Comparison of ENCODE assay signal across 8 cellular contexts in the genomic region with DNA sequence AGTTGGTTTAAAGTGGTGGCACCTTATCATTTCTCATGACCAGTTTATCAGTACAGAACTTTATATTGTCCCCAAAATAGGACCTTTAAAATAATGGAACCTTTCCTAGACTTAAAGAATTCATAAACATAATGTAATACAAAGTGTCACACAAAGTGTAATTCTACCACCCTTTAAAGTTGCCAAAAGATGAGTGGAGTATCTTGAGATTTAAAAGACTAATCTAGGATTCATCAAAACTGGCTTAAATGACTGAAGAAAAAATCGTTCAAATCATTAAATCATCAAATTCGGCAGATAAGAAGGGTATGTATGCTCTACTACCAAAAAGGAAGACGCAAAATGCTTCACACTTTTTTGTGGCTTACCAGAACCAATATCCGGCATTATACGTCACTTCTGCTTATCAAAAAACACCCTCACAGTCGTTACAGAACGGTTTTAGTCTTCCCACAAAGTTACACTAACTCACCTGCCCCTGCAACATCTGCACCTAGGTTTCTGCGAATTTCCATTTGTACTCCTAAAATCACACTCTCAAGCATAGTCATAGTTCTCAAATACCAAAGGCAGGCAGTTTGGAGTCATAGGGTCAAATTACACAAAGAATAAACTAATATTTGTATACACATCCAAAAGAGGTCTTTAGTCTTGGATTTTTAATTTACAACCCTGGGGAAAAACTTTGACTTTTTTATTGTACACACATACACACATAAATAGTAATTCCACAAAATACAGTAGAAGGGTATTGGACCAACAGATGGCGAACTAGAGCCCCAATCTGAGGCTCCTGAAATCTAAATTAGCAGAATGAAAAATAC. TPM values are rescaled to one million over a fixed set of nuclear protein-coding genes. Genes with fewer than 3 reads are reported as not detected.
DNase-seq lines count a peak whose midpoint lies in the region; ATAC-seq and TF ChIP-seq lines count a peak whose summit lies in the region.

No MANE protein-coding gene starts in this region.

- 0 out of 2 replicates have a peak overlapping the region, but pooled peaks have one; percentile 1 for H3K56ac ChIP-seq in IMR-90 (ENCODE audit: extremely low read depth, insufficient read depth, low read length)

- dilution Hi-C loops in IMR-90 (cut with HindIII; ENCODE audit: low sequenced_read_pairs, unreplicated experiment) = no loop called here

- no peak overlapping the region for H3K18ac ChIP-seq in IMR-90 (ENCODE audit: low read depth, low read length)

- peak overlapping the region; percentile 17; the same call in 1 of the 2 replicates for H3K4ac ChIP-seq in IMR-90 (ENCODE audit: low read depth, low read length)

- intact Hi-C loops in IMR-90 (cut with micrococcal nuclease) = loop anchor here (1.0 kb wide), 1 partner anchor 19 kb away; no protein-coding TSS in a partner anchor
- intact Hi-C loops in breast epithelium (cut with DNase I; ENCODE audit: low total_unique reads) = no loop called here
- intact Hi-C loops in lower lobe of right lung (cut with DNase I) = loop anchor here (10.0 kb wide), 1 partner anchor 150 kb away; no protein-coding TSS in a partner anchor
- intact Hi-C loops in stomach (cut with DNase I; ENCODE audit: low total_unique reads) = no loop called here

- TF ChIP-seq CTCF in IMR-90 (conservative IDR thresholded peaks at IDR 0.05; ENCODE audit: low read depth, low read length) = peak; percentile 63
- peak; percentile 74 for TF ChIP-seq CTCF in SK-N-SH (IDR thresholded peaks at IDR 0.05)
- peak in 1 of 3 donors; percentile 14 for TF ChIP-seq CTCF in breast epithelium (IDR thresholded peaks at IDR 0.05)
- TF ChIP-seq CTCF in lower lobe of right lung (IDR thresholded peaks at IDR 0.05) = peak; percentile 37
- TF ChIP-seq CTCF in stomach (IDR thresholded peaks at IDR 0.05) = peak in 2 of 7 experiments; percentile 27 to 31

- no peak for ATAC-seq in IMR-90 (ENCODE audit: low read depth)
- no peak for ATAC-seq in lower lobe of right lung
- no peak for ATAC-seq in HG03432 (IDR thresholded peaks at IDR 0.05; ENCODE audit: unreplicated experiment)
- no peak for ATAC-seq in HG03520 (IDR thresholded peaks at IDR 0.05; ENCODE audit: unreplicated experiment)

- DNase-seq in Daoy (ENCODE audit: low read depth) (peak; percentile 19), IMR-90 (peak; percentile 59), SK-N-SH (peak; percentile 58), breast epithelium (ENCODE audit: low spot score in 2 of 2) (no peak), lower lobe of right lung (no peak), stomach (no peak)

- no peaks in the 10 kb centered on the region for H3K36me3 ChIP-seq in IMR-90 (ENCODE audit: control insufficient read depth, insufficient read depth, low read length)
- peaks cover 0 to 20% of the 10 kb centered on the region in 2 experiments for H3K36me3 ChIP-seq in SK-N-SH (replicated peaks in 1 of 2; ENCODE audit: control insufficient read depth in 1 of 2, insufficient read depth in 2 of 2, low read length in 1 of 2)
- H3K36me3 ChIP-seq in breast epithelium = no peaks in the 10 kb centered on the region
- no peaks in the 10 kb centered on the region for H3K36me3 ChIP-seq in lower lobe of right lung
- H3K36me3 ChIP-seq in stomach = no peaks in the 10 kb centered on the region

- BruUV-seq in IMR-90 (replicated peaks; lab: Mats Ljungman, UMichigan) = no TSS peak

- POLR2A ChIA-PET in IMR-90 (lab: Charles Lee; ENCODE audit: unreplicated experiment) = no interaction called here
- POLR2A ChIA-PET in SK-N-SH (lab: Yijun Ruan, JAX) = interaction anchor here (1.5 kb wide), 1 partner anchor 166 kb away, joined by 6 read pairs; no protein-coding TSS in a partner anchor

- WGBS in IMR-90 (ENCODE audit: extremely low coverage in 2 of 2, insufficient read length in 1 of 2), 2 experiments = 83% methylated on average over 1 of the region's 9 CpGs; no CpG with 5 or more reads in 1 of the 2 experiments
- WGBS in SK-N-SH (ENCODE audit: low lambda C conversion rate) = 48% methylated on average over 9 of the region's 9 CpGs
- 27 to 40% (median 32%) methylated on average over 9 of the region's 9 CpGs for WGBS in stomach, 5 donors

- H3K79me1 ChIP-seq in IMR-90 (ENCODE audit: low read depth in 1 of 2, low read length in 2 of 2) = peaks cover 12 to 59% of the 10 kb centered on the region in 2 experiments

- peaks cover 85% of the 10 kb centered on the region for H3K79me2 ChIP-seq in SK-N-SH (ENCODE audit: insufficient read depth)

- H3K23ac ChIP-seq in IMR-90 (ENCODE audit: low read depth, low read length) = peak overlapping the region; percentile 40; the same call in 1 of the 2 replicates

- peak overlapping the region in 1 of 2 experiments; percentile 41; a peak in 2 of 4 replicates for H4K8ac ChIP-seq in IMR-90 (ENCODE audit: low read depth in 2 of 2, low read length in 2 of 2)

- H3K9ac ChIP-seq in IMR-90 (ENCODE audit: low read depth, low read length) (peak overlapping the region; percentile 40; the same call in 1 of the 2 replicates), SK-N-SH (peak overlapping the region; percentile 85; the same call in 1 of the 2 replicates)

- H3K4me2 ChIP-seq in IMR-90 (ENCODE audit: low read depth, low read length) (peak overlapping the region; percentile 73), SK-N-SH (peak overlapping the region; percentile 96)

- H3K9me3 ChIP-seq in IMR-90 (ENCODE audit: control insufficient read depth, insufficient read depth, low read length) (no peaks in the 10 kb centered on the region), SK-N-SH (peaks cover 5% of the 10 kb centered on the region; the same call in 1 of the 2 replicates), breast epithelium (no peaks in the 10 kb centered on the region), lower lobe of right lung (no peaks in the 10 kb centered on the region), stomach (no peaks in the 10 kb centered on the region)

- peak overlapping the region; percentile 2 for H4K91ac ChIP-seq in IMR-90 (ENCODE audit: insufficient read depth, low read depth, low read length)

- peak overlapping the region; percentile 62 for H3K4me3 ChIP-seq in IMR-90 (ENCODE audit: insufficient read depth, low read depth, low read length)
- peak overlapping the region; percentile 76 to 78 for H3K4me3 ChIP-seq in SK-N-SH (ENCODE audit: low read depth in 2 of 2, low read length in 1 of 2)
- H3K4me3 ChIP-seq in breast epithelium = peak overlapping the region; percentile 97 to 100 (median 98)
- peak overlapping the region; percentile 83 for H3K4me3 ChIP-seq in lower lobe of right lung
- H3K4me3 ChIP-seq in stomach = peak overlapping the region; percentile 89 to 99 (median 94)

- no peaks in the 10 kb centered on the region for H3K9me2 ChIP-seq in SK-N-SH

- H2AK9ac ChIP-seq in IMR-90 (replicated peaks; ENCODE audit: low read depth, low read length, poor library complexity) = no peak overlapping the region

- peak overlapping the region; percentile 8; the same call in 1 of the 2 replicates for H2BK20ac ChIP-seq in IMR-90 (ENCODE audit: low read depth, low read length)

- no peaks in the 10 kb centered on the region for H3K27me3 ChIP-seq in IMR-90 (ENCODE audit: control insufficient read depth, insufficient read depth, low read length)
- no peaks in the 10 kb centered on the region for H3K27me3 ChIP-seq in SK-N-SH (ENCODE audit: insufficient read depth)
- no peaks in the 10 kb centered on the region for H3K27me3 ChIP-seq in breast epithelium
- no peaks in the 10 kb centered on the region for H3K27me3 ChIP-seq in lower lobe of right lung (ENCODE audit: low read depth)
- no peaks in the 10 kb centered on the region for H3K27me3 ChIP-seq in stomach

- H3F3A ChIP-seq in SK-N-SH (replicated peaks; ENCODE audit: insufficient read depth) = peaks cover 29% of the 10 kb centered on the region

- H3K9me1 ChIP-seq in IMR-90 (ENCODE audit: insufficient read depth, low read length) = peaks cover 5% of the 10 kb centered on the region

- no peak overlapping the region for H2AFZ ChIP-seq in IMR-90 (replicated peaks; ENCODE audit: low read length, poor library complexity)
- H2AFZ ChIP-seq in SK-N-SH (ENCODE audit: low read depth) = peak overlapping the region; percentile 68; the same call in 1 of the 2 replicates

- TF ChIP-seq RAD21 in IMR-90 (IDR thresholded peaks at IDR 0.05; ENCODE audit: low read length) (peak; percentile 52), SK-N-SH (IDR thresholded peaks at IDR 0.05; ENCODE audit: low read length) (peak; percentile 67)

- H3K27ac ChIP-seq in IMR-90 (ENCODE audit: insufficient read depth, low read length) (peak overlapping the region; percentile 14), SK-N-SH (ENCODE audit: low read depth in 2 of 2, low read length in 1 of 2) (peak overlapping the region; percentile 74 to 85; a peak in 3 of 4 replicates), breast epithelium (peak overlapping the region; percentile 100), lower lobe of right lung (peak overlapping the region; percentile 97), stomach (peak overlapping the region; percentile 99 to 100 (median 100))

- H4K5ac ChIP-seq in IMR-90 (ENCODE audit: low read depth, low read length) = peak overlapping the region; percentile 12; the same call in 1 of the 2 replicates

- peak overlapping the region; percentile 79 for H2AK5ac ChIP-seq in IMR-90 (ENCODE audit: low read depth, low read length)

- H2BK15ac ChIP-seq in IMR-90 (ENCODE audit: low read depth, low read length) = 0 out of 3 replicates have a peak overlapping the region, but pooled peaks have one; percentile 6

- H4K20me1 ChIP-seq in IMR-90 (ENCODE audit: insufficient read depth, low read length) = peaks cover 40% of the 10 kb centered on the region
- H4K20me1 ChIP-seq in SK-N-SH (ENCODE audit: insufficient read depth) = peaks cover 49% of the 10 kb centered on the region

- TF ChIP-seq EP300 in SK-N-SH (IDR thresholded peaks at IDR 0.05; ENCODE audit: borderline replicate concordance in 1 of 2, low read depth in 1 of 2, low read length in 1 of 2) (no peak), stomach (IDR thresholded peaks at IDR 0.05) (no peak)

- no peak for TF ChIP-seq POLR2A in IMR-90 (IDR thresholded peaks at IDR 0.05; ENCODE audit: low read depth, low read length)
- no peak for TF ChIP-seq POLR2A in breast epithelium (IDR thresholded peaks at IDR 0.05)
- TF ChIP-seq POLR2A in stomach (IDR thresholded peaks at IDR 0.05) = no peak

- H3K4me1 ChIP-seq in IMR-90 (ENCODE audit: control insufficient read depth, insufficient read depth, low read length) = peaks cover 7% of the 10 kb centered on the region
- H3K4me1 ChIP-seq in SK-N-SH (ENCODE audit: control insufficient read depth in 1 of 2, insufficient read depth in 2 of 2, low read depth in 1 of 2, low read length in 1 of 2) = peaks cover 14 to 22% of the 10 kb centered on the region in 2 experiments
- peaks cover 0 to 9% of the 10 kb centered on the region in 2 donors for H3K4me1 ChIP-seq in breast epithelium
- peaks cover 31% of the 10 kb centered on the region for H3K4me1 ChIP-seq in lower lobe of right lung
- H3K4me1 ChIP-seq in stomach = peaks cover 18 to 62% (median 40%) of the 10 kb centered on the region in 4 donors

- H2BK5ac ChIP-seq in IMR-90 (ENCODE audit: low read depth, low read length, poor library complexity, severe bottlenecking) = peak overlapping the region; percentile 27

- in situ Hi-C loops in IMR-90 (cut with MboI; ENCODE audit: low sequenced_read_pairs) = no loop called here

- CTCF ChIA-PET in IMR-90 (lab: Yijun Ruan, JAX) (interaction anchor here (1.5 kb wide), 1 partner anchor 17 kb away, joined by 13 read pairs; no protein-coding TSS in a partner anchor), SK-N-SH (lab: Yijun Ruan, JAX) (interaction anchor here (0.6 to 2.7 kb wide), 26 partner anchors 11 to 609 kb away, joined by 3 to 68 read pairs (median 11); no protein-coding TSS in a partner anchor)

- H2BK120ac ChIP-seq in IMR-90 (ENCODE audit: low read depth, low read length) = no peak overlapping the region

- peak overlapping the region; percentile 44 for H3K14ac ChIP-seq in IMR-90 (replicated peaks; ENCODE audit: low read depth, low read length)

RNA-seq across cellular contexts. Expression of a gene that starts 1.4 kb away (rescaled TPM):
- 26.8 and 27.1 TPM in 2 replicates for total RNA-seq in Daoy (2014; rRNA removed; shearing (Covaris generic))
- 48.0 and 49.6 TPM in 2 replicates for total RNA-seq in IMR-90 (2012; rRNA removed)
- 15.6 and 19.1 TPM in 2 replicates for polyA plus RNA-seq in IMR-90 (2012; rRNA removed)
- polyA plus RNA-seq in IMR-90 (2012; cell fraction: cytosol; rRNA removed) = 9.3 and 9.8 TPM in 2 replicates
- 29.7 and 54.2 TPM in 2 replicates for polyA plus RNA-seq in IMR-90 (2012; cell fraction: nucleus; rRNA removed; ENCODE audit: low replicate concordance)
- 10.0 and 11.9 TPM in 2 replicates for polyA plus RNA-seq in SK-N-SH (2012; rRNA removed)
- polyA plus RNA-seq in SK-N-SH (2012; cell fraction: cytosol; rRNA removed) = 7.2 and 9.3 TPM in 2 replicates
- polyA plus RNA-seq in SK-N-SH (2012; cell fraction: nucleus; rRNA removed) = 48.5 and 48.8 TPM in 2 replicates
- 100 to 1,000 TPM in 2 of 3 donors, 10 to 100 TPM in 1; 59.5 to 142 (median 111) TPM for total RNA-seq in breast epithelium
- 78.5 TPM for total RNA-seq in lower lobe of right lung
- total RNA-seq in stomach = 100 to 1,000 TPM; 109 to 288 (median 154) TPM
- polyA plus RNA-seq in stomach = 10 to 100 TPM in 2 of 3 donors, 1 to 10 TPM in 1; 9.2 to 17.3 (median 10.2) TPM

Comparison
In these comparisons a context has a peak if more than half of its experiments do, and no peak if none do; other contexts are left out.
1. DNase-seq: peak in Daoy (single experiment), IMR-90 (single experiment) and SK-N-SH (single experiment); none in breast epithelium (0 of 2), lower lobe of right lung (single experiment) and stomach (single experiment).
2. H3K27ac ChIP-seq: peak in every context shown above with its lines; median percentile 100 in breast epithelium; 100 in stomach; 97 in lower lobe of right lung; 80 in SK-N-SH; 14 in IMR-90.
3. intact Hi-C loops: an anchor here in IMR-90 (1.0 kb wide) and lower lobe of right lung (10.0 kb wide); none called in breast epithelium and stomach.
4. Peak in every context shown above with its lines, with median percentiles within 50 percentile points of each other: H3K4me3 ChIP-seq.